ENCODE assay signal across 1 cellular context in the genomic region with DNA sequence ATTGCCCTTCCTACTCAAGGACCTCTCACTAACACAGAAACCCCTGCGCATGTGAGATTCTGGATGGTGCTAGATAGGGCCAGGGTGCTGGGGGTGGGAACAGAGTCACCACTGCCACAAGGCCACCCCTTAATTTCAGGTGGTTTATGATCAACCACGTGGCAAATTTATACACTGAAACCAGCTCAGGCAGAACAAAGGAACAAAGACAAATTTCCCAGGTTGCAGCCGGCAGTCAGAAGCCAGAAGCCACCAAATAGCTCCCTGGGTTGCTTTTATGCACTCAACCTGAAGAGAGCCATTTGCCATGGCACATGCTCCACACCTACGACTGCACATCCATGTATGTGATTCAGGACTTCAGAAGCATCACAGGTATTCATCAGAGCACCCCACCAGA.
TF ChIP-seq lines count a peak whose summit lies in the region.

No MANE protein-coding gene starts in this region.

TF ChIP-seq in SK-N-SH treated with all-trans-retinoic acid at 6 μM for 48 hours, 23 proteins besides CTCF, POLR2A, EP300 and RAD21 (continued from another document):
- no peak for TF ChIP-seq POU6F1 (CRISPR knock-in tag; IDR thresholded peaks at IDR 0.05; ENCODE audit: borderline replicate concordance, low read depth)
- TF ChIP-seq CSDC2 (CRISPR knock-in tag; IDR thresholded peaks at IDR 0.05), result no peak
- no peak for TF ChIP-seq ZFP3 (CRISPR knock-in tag; IDR thresholded peaks at IDR 0.05)
- no peak for TF ChIP-seq ARNTL (CRISPR knock-in tag; IDR thresholded peaks at IDR 0.05; ENCODE audit: borderline replicate concordance, low read depth)
- no peak for TF ChIP-seq GLIS3 (CRISPR knock-in tag; IDR thresholded peaks at IDR 0.05)
- no peak for TF ChIP-seq ESRRG (CRISPR knock-in tag; IDR thresholded peaks at IDR 0.05)
- no peak for TF ChIP-seq RARB (CRISPR knock-in tag; IDR thresholded peaks at IDR 0.05)
- no peak for TF ChIP-seq PPARA (CRISPR knock-in tag; IDR thresholded peaks at IDR 0.05; ENCODE audit: borderline replicate concordance)
- TF ChIP-seq ZC3H10 (CRISPR knock-in tag; IDR thresholded peaks at IDR 0.05), result no peak
- TF ChIP-seq ZFP30 (CRISPR knock-in tag; IDR thresholded peaks at IDR 0.05), result no peak
- TF ChIP-seq ISL1 (CRISPR knock-in tag; IDR thresholded peaks at IDR 0.05), result no peak
- TF ChIP-seq SNAI2 (CRISPR knock-in tag; IDR thresholded peaks at IDR 0.05), result no peak
